12 cellular contexts compared by ENCODE assay signal in the genomic region with DNA sequence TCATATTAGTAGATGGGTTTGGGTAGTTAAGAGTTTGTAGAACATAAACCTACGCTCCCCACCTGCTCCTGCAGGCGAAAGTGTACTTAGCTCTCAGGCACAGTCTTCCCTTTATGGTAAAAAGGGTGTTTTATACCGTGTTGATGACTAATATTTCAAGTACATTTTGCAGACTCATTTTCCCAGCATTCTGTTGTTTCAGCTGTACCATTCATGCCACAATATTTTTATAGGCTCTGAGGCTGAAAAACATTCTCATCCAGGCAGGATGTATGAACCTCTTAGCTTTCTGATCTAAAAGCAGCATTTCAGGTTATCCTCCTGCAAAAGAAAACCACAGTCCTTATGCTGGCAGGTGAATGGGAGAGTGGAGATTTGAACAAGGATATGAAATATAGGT.
DNase-seq lines count a peak whose midpoint lies in the region; ATAC-seq and TF ChIP-seq lines count a peak whose summit lies in the region.
"Had no signal": no experiment of that assay in that cellular context is flagged by ENCODE, and none has a peak within 500 bp of the region (broad histone marks: within the 10 kb centered on the region; RNA-seq: fewer than 3 reads in every experiment).

No MANE protein-coding gene starts in this region.

- H3K4me1 ChIP-seq in neuron (ENCODE audit: insufficient read depth, low read length), result peaks cover 6% of the 10 kb centered on the region
- H3K4me1 ChIP-seq: gastroesophageal sphincter had no signal

- H3K27ac ChIP-seq in coronary artery, result no peak overlapping the region
- H3K27ac ChIP-seq: gastroesophageal sphincter had no signal

- H3K36me3 ChIP-seq in neuron (ENCODE audit: insufficient read depth, low read length), result no peaks in the 10 kb centered on the region
- H3K36me3 ChIP-seq: gastroesophageal sphincter had no signal

- no peak for TF ChIP-seq CTCF in coronary artery (IDR thresholded peaks at IDR 0.05)

- H3K27me3 ChIP-seq in neuron (ENCODE audit: insufficient read depth, low read length), result no peaks in the 10 kb centered on the region
- H3K27me3 ChIP-seq: gastroesophageal sphincter had no signal

- no peak overlapping the region for H3K4me3 ChIP-seq in neuron (ENCODE audit: low read length)
- no peak overlapping the region for H3K4me3 ChIP-seq in coronary artery
- H3K4me3 ChIP-seq: gastroesophageal sphincter had no signal

- H3K9me3 ChIP-seq in neuron (ENCODE audit: low read length), result no peaks in the 10 kb centered on the region
- H3K9me3 ChIP-seq: gastroesophageal sphincter had no signal

- peak overlapping the region; percentile 23 for H2AFZ ChIP-seq in neuron (ENCODE audit: low read depth, low read length)

- intact Hi-C loops in left cardiac atrium (cut with DNase I), result no loop called here

- DNase-seq in DMS79 treated with DMSO at 0.1 percent for 48 hours (lab: John Stamatoyannopoulos, UW) (peak; percentile 80), M059J (ENCODE audit: low read depth) (peak; percentile 59), brain pericyte (ENCODE audit: low read depth, low spot score) (peak; percentile 88), foreskin melanocyte (no peak), coronary artery (ENCODE audit: low spot score) (no peak), left cardiac atrium (no peak)
- DNase-seq: activated CD8-positive, alpha-beta T cell treated with anti-CD3 and anti-CD28 coated beads for 36 hours; activated naive CD4-positive, alpha-beta T cell; CD4-positive, alpha-beta T cell had no signal

- no peak for ATAC-seq in GM21825 (IDR thresholded peaks at IDR 0.05; ENCODE audit: unreplicated experiment)
- ATAC-seq in left cardiac atrium, result no peak
- ATAC-seq: activated CD8-positive, alpha-beta T cell treated with anti-CD3 and anti-CD28 coated beads for 36 hours; gastroesophageal sphincter had no signal

Comparison
In these comparisons a context has a peak if more than half of its experiments do, and no peak if none do; other contexts are left out.
1. DNase-seq: peak in DMS79 treated with DMSO at 0.1 percent for 48 hours (single experiment), M059J (single experiment) and brain pericyte (single experiment); none in foreskin melanocyte (single experiment), coronary artery (single experiment) and left cardiac atrium (single experiment).